Comparison of ENCODE assay signal across 24 cellular contexts in the genomic region with DNA sequence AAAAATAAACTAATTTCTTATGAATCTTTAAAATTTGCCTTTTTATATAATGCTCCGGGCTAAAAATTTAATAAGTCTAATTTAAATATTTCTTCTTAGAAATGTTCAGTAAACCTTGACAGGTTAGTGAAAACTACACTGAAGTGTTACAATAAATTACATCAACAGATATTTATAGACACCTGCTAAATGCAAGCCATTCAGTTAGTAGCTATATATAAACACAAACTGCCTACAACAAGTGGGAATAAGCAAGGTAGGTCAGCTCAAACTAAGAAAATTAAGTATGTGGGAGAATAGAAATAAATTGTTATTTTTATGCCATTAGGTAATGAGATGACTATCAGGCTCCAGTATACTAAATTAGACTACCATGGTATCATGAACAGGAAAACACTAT.
"Had no signal": no experiment of that assay in that cellular context is flagged by ENCODE, and none has a peak within 500 bp of the region (broad histone marks: within the 10 kb centered on the region; RNA-seq: fewer than 3 reads in every experiment).

No MANE protein-coding gene starts in this region.

- ATAC-seq: lower lobe of right lung; natural killer cell; sciatic nerve; stimulated activated memory B cell treated with anti-CD40 and anti-IgM and Interleukin-4, amounts not matched to agents 10 μg/mL and 1 μg/mL and 100 μg/mL, for 72 hours; stimulated activated naive CD8-positive, alpha-beta T cell treated with anti-CD3 and anti-CD28 coated beads, Interleukin-15, amount 100 ng/mL, for 72 hours had no signal

- DNase-seq: islet precursor cell; lower lobe of right lung; mammary epithelial cell; naive B cell; natural killer cell; nephron progenitor cell; occipital lobe; right cardiac atrium; stimulated activated CD4-positive, alpha-beta T cell treated with anti-CD3 and anti-CD28 coated beads, Interleukin-1b, Interleukin-23, amount 100 ng/mL, for 48 hours; stimulated activated CD4-positive, alpha-beta T cell treated with anti-CD3 and anti-CD28 coated beads, Interleukin-2, amount 100 ng/mL, for 48 hours; stimulated activated CD4-positive, alpha-beta T cell treated with anti-CD3 and anti-CD28 coated beads, Interleukin-4, amount 100 ng/mL, for 4 hours; stimulated activated CD8-positive, alpha-beta memory T cell treated with anti-CD3 and anti-CD28 coated beads, Interleukin-4, amount 100 ng/mL, for 48 hours; stimulated activated naive CD4-positive, alpha-beta T cell treated with Interleukin-2 at 50 U/mL for 16 hours; stimulated activated naive CD8-positive, alpha-beta T cell treated with anti-CD3 and anti-CD28 coated beads, Interleukin-15, amount 100 ng/mL, for 72 hours; substantia nigra; uterus had no signal

- H3K9ac ChIP-seq: neural progenitor cell, parathyroid adenoma had no signal

- H3K4me3 ChIP-seq: hepatocyte, lower lobe of right lung, neural progenitor cell, smooth muscle cell, tibial nerve, uterus had no signal

- H3K4me1 ChIP-seq: lower lobe of right lung, neural progenitor cell, parathyroid adenoma, uterus had no signal

- H3K27ac ChIP-seq: hepatocyte, lower lobe of right lung, neural progenitor cell, neutrophil, parathyroid adenoma, tibial nerve, uterus had no signal

- H3K9me3 ChIP-seq: lower lobe of right lung, neutrophil, uterus had no signal

- H3K36me3 ChIP-seq: lower lobe of right lung, neural progenitor cell, uterus had no signal

- H3K27me3 ChIP-seq: hepatocyte, neural progenitor cell, neutrophil, tibial nerve, uterus had no signal
